21 cellular contexts compared by ENCODE assay signal in genomic region chr9:131012396-131012917, GRCh38. TPM values are rescaled to one million over a fixed set of nuclear protein-coding genes. Genes with fewer than 3 reads are reported as not detected.
DNase-seq lines count a peak whose midpoint lies in the region; ATAC-seq and TF ChIP-seq lines count a peak whose summit lies in the region.
"Had no signal": no experiment of that assay in that cellular context is flagged by ENCODE, and none has a peak within 500 bp of the region (broad histone marks: within the 10 kb centered on the region; RNA-seq: fewer than 3 reads in every experiment).

No MANE protein-coding gene starts in this region.

- H2BK15ac ChIP-seq in IMR-90 (ENCODE audit: low read depth, low read length), result no peak overlapping the region

- 13% methylated on average over 4 of the region's 22 CpGs; no CpG with 5 or more reads in 1 of the 2 experiments for WGBS in IMR-90 (ENCODE audit: extremely low coverage in 2 of 2, insufficient read length in 1 of 2), 2 experiments
- WGBS in liver, result 57% methylated on average over 22 of the region's 22 CpGs
- 74% methylated on average over 10 of the region's 22 CpGs for WGBS in suprapubic skin

- H3K4ac ChIP-seq in IMR-90 (ENCODE audit: low read depth, low read length), result no peak overlapping the region

- TF ChIP-seq POLR2A in IMR-90 (IDR thresholded peaks at IDR 0.05; ENCODE audit: low read depth, low read length) (no peak), suprapubic skin (IDR thresholded peaks at IDR 0.05) (no peak)

- POLR2A ChIA-PET in IMR-90 (lab: Charles Lee; ENCODE audit: unreplicated experiment), result no interaction called here
- POLR2A ChIA-PET in activated CD4-positive, alpha-beta T cell treated with anti-CD3 and anti-CD28 coated beads for 36 hours (lab: Charles Lee), result no interaction called here

- no TSS peak for BruUV-seq in IMR-90 (replicated peaks; lab: Mats Ljungman, UMichigan)

- H3K27me3 ChIP-seq in IMR-90 (ENCODE audit: control insufficient read depth, insufficient read depth, low read length), result peaks cover 76% of the 10 kb centered on the region
- H3K27me3 ChIP-seq in liver (ENCODE audit: control insufficient read depth in 4 of 4, insufficient read depth in 4 of 4, low read length in 3 of 4), result peaks cover 0 to 12% (median 6%) of the 10 kb centered on the region in 4 donors
- H3K27me3 ChIP-seq in suprapubic skin, result peaks cover 68% of the 10 kb centered on the region

- H3K27me3 Mint-ChIP-seq in activated CD4-positive, alpha-beta T cell treated with anti-CD3 and anti-CD28 coated beads for 36 hours, result peaks cover 18% of the 10 kb centered on the region

- H3K9ac ChIP-seq in IMR-90 (ENCODE audit: low read depth, low read length) (no peak overlapping the region), liver (ENCODE audit: low read depth in 1 of 2, low read length in 2 of 2) (no peak overlapping the region)

- H4K91ac ChIP-seq in IMR-90 (ENCODE audit: insufficient read depth, low read depth, low read length), result no peak overlapping the region

- TF ChIP-seq EP300 in suprapubic skin (IDR thresholded peaks at IDR 0.05), result no peak

- no peaks in the 10 kb centered on the region for H3K9me3 Mint-ChIP-seq in activated CD4-positive, alpha-beta T cell treated with anti-CD3 and anti-CD28 coated beads for 36 hours (ENCODE audit: low read depth)
- H3K9me3 Mint-ChIP-seq: activated CD4-positive, alpha-beta memory T cell treated with anti-CD3 and anti-CD28 coated beads, Interleukin-2, amount 10 ng/mL, durations not matched to agents 7 days and 5 days; activated naive CD4-positive, alpha-beta T cell treated with anti-CD3 and anti-CD28 coated beads for 36 hours had no signal

- ATAC-seq in IMR-90 (ENCODE audit: low read depth) (0 out of 2 replicates have a peak, but pooled peaks have one; percentile 25), GM18861 (IDR thresholded peaks at IDR 0.05; ENCODE audit: unreplicated experiment) (no peak), GM18873 (IDR thresholded peaks at IDR 0.05; ENCODE audit: low FRiP score, unreplicated experiment) (no peak), HG03469 (IDR thresholded peaks at IDR 0.05; ENCODE audit: unreplicated experiment) (no peak)
- ATAC-seq in activated CD4-positive, alpha-beta T cell treated with anti-CD3 and anti-CD28 coated beads for 36 hours, result no peak
- ATAC-seq: left colon, upper lobe of right lung had no signal

- DNase-seq in IMR-90 (no peak), choroid plexus epithelial cell (ENCODE audit: low read depth) (peak; percentile 68), suprapubic skin (ENCODE audit: low spot score in 2 of 2) (no peak)
- DNase-seq in activated CD4-positive, alpha-beta T cell treated with anti-CD3 and anti-CD28 coated beads for 36 hours, result no peak
- DNase-seq: activated CD4-positive, alpha-beta memory T cell treated with anti-CD3 and anti-CD28 coated beads, Interleukin-2, amount 10 ng/mL, durations not matched to agents 7 days and 5 days; activated naive CD4-positive, alpha-beta T cell treated with anti-CD3 and anti-CD28 coated beads for 36 hours; activated T-cell treated with anti-CD3 and anti-CD28 coated beads, Interleukin-2, amount 50 U/mL, for 1 hour; AML-193; left colon; NCI-H1417 treated with DMSO at 0.1 percent for 48 hours; NCI-H2171 treated with DMSO at 0.1 percent for 48 hours; NCI-H748 treated with DMSO at 0.1 percent for 48 hours; stimulated activated CD4-positive, alpha-beta T cell treated with anti-CD3 and anti-CD28 coated beads, Interleukin-1b, Interleukin-23, amount 100 ng/mL, for 48 hours; stimulated activated naive CD4-positive, alpha-beta T cell treated with Interleukin-2 at 50 U/mL for 16 hours; T-helper 1 cell; upper lobe of right lung had no signal

- no peaks in the 10 kb centered on the region for H3K4me1 Mint-ChIP-seq in activated CD4-positive, alpha-beta T cell treated with anti-CD3 and anti-CD28 coated beads for 36 hours
- H3K4me1 Mint-ChIP-seq: activated CD4-positive, alpha-beta memory T cell treated with anti-CD3 and anti-CD28 coated beads, Interleukin-2, amount 10 ng/mL, durations not matched to agents 7 days and 5 days had no signal

- no peak overlapping the region for H2BK120ac ChIP-seq in IMR-90 (ENCODE audit: low read depth, low read length)

- TF ChIP-seq CTCF in IMR-90 (conservative IDR thresholded peaks at IDR 0.05; ENCODE audit: low read depth, low read length) (no peak), choroid plexus epithelial cell (conservative IDR thresholded peaks at IDR 0.05; ENCODE audit: low read depth, low read length) (no peak), liver (IDR thresholded peaks at IDR 0.05; ENCODE audit: low read depth, low read length, missing input control) (no peak), suprapubic skin (IDR thresholded peaks at IDR 0.05) (no peak)

- no peaks in the 10 kb centered on the region; the same call in 1 of the 2 replicates for H3K9me3 ChIP-seq in IMR-90 (ENCODE audit: control insufficient read depth, insufficient read depth, low read length)
- no peaks in the 10 kb centered on the region for H3K9me3 ChIP-seq in liver (ENCODE audit: control insufficient read depth in 4 of 4, low read length in 3 of 4)
- no peaks in the 10 kb centered on the region for H3K9me3 ChIP-seq in suprapubic skin
- H3K9me3 ChIP-seq: upper lobe of right lung had no signal

- TF ChIP-seq RAD21 in IMR-90 (IDR thresholded peaks at IDR 0.05; ENCODE audit: low read length) (no peak), liver (IDR thresholded peaks at IDR 0.05) (no peak)

- H3K14ac ChIP-seq in IMR-90 (replicated peaks; ENCODE audit: low read depth, low read length), result no peak overlapping the region

- H3K56ac ChIP-seq in IMR-90 (ENCODE audit: extremely low read depth, insufficient read depth, low read length), result no peak overlapping the region

- H2AK9ac ChIP-seq in IMR-90 (replicated peaks; ENCODE audit: low read depth, low read length, poor library complexity), result no peak overlapping the region

- dilution Hi-C loops in IMR-90 (cut with HindIII; ENCODE audit: low sequenced_read_pairs, unreplicated experiment), result no loop called here

- H4K8ac ChIP-seq in IMR-90 (ENCODE audit: low read depth in 2 of 2, low read length in 2 of 2), result no peak overlapping the region

- no peaks in the 10 kb centered on the region for H3K36me3 Mint-ChIP-seq in activated CD4-positive, alpha-beta T cell treated with anti-CD3 and anti-CD28 coated beads for 36 hours (ENCODE audit: low read depth)

- H3K9me1 ChIP-seq in IMR-90 (ENCODE audit: insufficient read depth, low read length), result no peaks in the 10 kb centered on the region

- CTCF ChIA-PET in IMR-90 (lab: Yijun Ruan, JAX), result interaction anchor here (1.3 kb wide), 1 partner anchor 13 kb away, joined by 3 read pairs; no protein-coding TSS in a partner anchor
- CTCF ChIA-PET in activated CD4-positive, alpha-beta T cell treated with anti-CD3 and anti-CD28 coated beads for 36 hours (lab: Charles Lee), result interaction anchor here (0.9 kb wide), 1 partner anchor 34 kb away, joined by 4 read pairs; no protein-coding TSS in a partner anchor

- H4K5ac ChIP-seq in IMR-90 (ENCODE audit: low read depth, low read length), result no peak overlapping the region

- H3K79me1 ChIP-seq in IMR-90 (ENCODE audit: low read depth in 1 of 2, low read length in 2 of 2), result no peaks in the 10 kb centered on the region

- in situ Hi-C loops in IMR-90 (cut with MboI; ENCODE audit: low sequenced_read_pairs), result no loop called here

- H2BK5ac ChIP-seq in IMR-90 (ENCODE audit: low read depth, low read length, poor library complexity, severe bottlenecking), result no peak overlapping the region

- no peaks in the 10 kb centered on the region for H4K20me1 ChIP-seq in IMR-90 (ENCODE audit: insufficient read depth, low read length)

- H2BK20ac ChIP-seq in IMR-90 (ENCODE audit: low read depth, low read length), result no peak overlapping the region

- intact Hi-C loops in IMR-90 (cut with micrococcal nuclease), result no loop called here
- intact Hi-C loops in activated CD4-positive, alpha-beta T cell treated with anti-CD3 and anti-CD28 coated beads for 36 hours (cut with DNase I, micrococcal nuclease), result no loop called here

- H3K4me2 ChIP-seq in IMR-90 (ENCODE audit: low read depth, low read length), result no peak overlapping the region

- H3K36me3 ChIP-seq in IMR-90 (ENCODE audit: control insufficient read depth, insufficient read depth, low read length), result no peaks in the 10 kb centered on the region
- H3K36me3 ChIP-seq in liver (ENCODE audit: control insufficient read depth in 4 of 4, insufficient read depth in 3 of 4, low read depth in 1 of 4, low read length in 3 of 4), result no peaks in the 10 kb centered on the region
- H3K36me3 ChIP-seq in suprapubic skin, result no peaks in the 10 kb centered on the region
- H3K36me3 ChIP-seq: upper lobe of right lung had no signal

- no peak overlapping the region for H3K23ac ChIP-seq in IMR-90 (ENCODE audit: low read depth, low read length)

- no peak overlapping the region for H3K4me3 Mint-ChIP-seq in activated CD4-positive, alpha-beta T cell treated with anti-CD3 and anti-CD28 coated beads for 36 hours
- H3K4me3 Mint-ChIP-seq: activated CD4-positive, alpha-beta memory T cell treated with anti-CD3 and anti-CD28 coated beads, Interleukin-2, amount 10 ng/mL, durations not matched to agents 7 days and 5 days; activated naive CD4-positive, alpha-beta T cell treated with anti-CD3 and anti-CD28 coated beads for 36 hours had no signal

- H3K27ac ChIP-seq in IMR-90 (ENCODE audit: insufficient read depth, low read length) (no peak overlapping the region), liver (ENCODE audit: low read depth in 1 of 2, low read length in 2 of 2) (no peak overlapping the region), suprapubic skin (peak overlapping the region; percentile 29)
- H3K27ac ChIP-seq: upper lobe of right lung had no signal

- H3K27ac Mint-ChIP-seq in activated CD4-positive, alpha-beta T cell treated with anti-CD3 and anti-CD28 coated beads for 36 hours, result no peak overlapping the region
- H3K27ac Mint-ChIP-seq: activated CD4-positive, alpha-beta memory T cell treated with anti-CD3 and anti-CD28 coated beads, Interleukin-2, amount 10 ng/mL, durations not matched to agents 7 days and 5 days; activated naive CD4-positive, alpha-beta T cell treated with anti-CD3 and anti-CD28 coated beads for 36 hours had no signal

- H2AFZ ChIP-seq in IMR-90 (replicated peaks; ENCODE audit: low read length, poor library complexity), result no peak overlapping the region

- H3K4me1 ChIP-seq in IMR-90 (ENCODE audit: control insufficient read depth, insufficient read depth, low read length), result no peaks in the 10 kb centered on the region; the same call in 1 of the 2 replicates
- H3K4me1 ChIP-seq in liver (ENCODE audit: control insufficient read depth in 4 of 4, insufficient read depth in 4 of 4, low read length in 3 of 4), result peaks cover 0 to 9% (median 5%) of the 10 kb centered on the region in 4 donors
- H3K4me1 ChIP-seq in suprapubic skin, result peaks cover 17% of the 10 kb centered on the region

- no peak overlapping the region for H3K18ac ChIP-seq in IMR-90 (ENCODE audit: low read depth, low read length)

- H2AK5ac ChIP-seq in IMR-90 (ENCODE audit: low read depth, low read length), result no peak overlapping the region

- H3K4me3 ChIP-seq in IMR-90 (ENCODE audit: insufficient read depth, low read depth, low read length) (no peak overlapping the region), choroid plexus epithelial cell (ENCODE audit: low read depth, low read length) (no peak overlapping the region), liver (ENCODE audit: low read depth in 1 of 3, low read length in 3 of 3) (no peak overlapping the region), suprapubic skin (no peak overlapping the region)
- H3K4me3 ChIP-seq: upper lobe of right lung had no signal

RNA-seq across cellular contexts. Expression of gene LAMC3, which starts 3.5 kb away (rescaled TPM):
- total RNA-seq in IMR-90 (2012; rRNA removed), result under 0.01 TPM in 1 of 2 replicates, not detected in the other
- polyA plus RNA-seq in IMR-90 (2012; rRNA removed), result not detected in 2 replicates
- polyA plus RNA-seq in IMR-90 (2012; cell fraction: cytosol; rRNA removed), result 0.01 TPM in 1 of 2 replicates, not detected in the other
- polyA plus RNA-seq in IMR-90 (2012; cell fraction: nucleus; rRNA removed; ENCODE audit: low replicate concordance), result 0.03 and 0.05 TPM in 2 replicates
- 1 to 10 TPM; 1.4 to 5.9 TPM for total RNA-seq in liver
- polyA plus RNA-seq in liver, result 1 to 10 TPM; 2.5 to 3.2 TPM
- total RNA-seq in suprapubic skin, result 10 to 100 TPM in 1 of 4 donors, 1 to 10 TPM in 3; 4.0 to 16.9 (median 5.2) TPM
- total RNA-seq in activated CD4-positive, alpha-beta T cell treated with anti-CD3 and anti-CD28 coated beads for 36 hours, result under 1 TPM; 0.40 to 0.59 TPM
- total RNA-seq: activated CD4-positive, alpha-beta memory T cell treated with anti-CD3 and anti-CD28 coated beads, Interleukin-2, amount 10 ng/mL, durations not matched to agents 7 days and 5 days; HT-29 had no signal
